Comparison of ENCODE assay signal across 8 cellular contexts in the genomic region with DNA sequence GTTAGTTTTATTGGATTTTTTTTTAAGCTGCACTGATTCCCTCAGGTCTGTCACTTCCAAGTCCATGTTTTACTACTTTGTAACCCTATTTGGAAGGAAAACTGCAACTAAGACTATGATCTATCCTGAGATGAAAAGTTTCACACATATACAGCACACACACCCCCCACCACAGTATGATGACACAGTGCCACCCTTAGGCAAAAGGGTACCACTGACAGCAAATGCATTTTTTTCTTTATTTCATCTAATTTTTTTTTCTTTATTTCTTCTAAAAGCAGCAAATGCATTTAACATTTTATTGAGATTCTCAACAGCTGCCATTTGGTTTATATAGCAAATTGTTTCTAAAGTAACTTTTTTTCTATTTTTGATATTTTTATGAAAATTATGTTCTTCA. TPM values are rescaled to one million over a fixed set of nuclear protein-coding genes. Genes with fewer than 3 reads are reported as not detected.
DNase-seq lines count a peak whose midpoint lies in the region; ATAC-seq, FAIRE-seq and TF ChIP-seq lines count a peak whose summit lies in the region.

No MANE protein-coding gene starts in this region.

- TF ChIP-seq CTCF in heart right ventricle (IDR thresholded peaks at IDR 0.05) (peak in 7 of 9 donors; percentile 5 to 57 (median 42)), HepG2 (CRISPR knock-in tag; IDR thresholded peaks at IDR 0.05) (peak; percentile 70)

- CTCF ChIA-PET in HepG2 (lab: Yijun Ruan, JAX; ENCODE audit: low intra/inter-chr PET ratio, low total read pairs): no interaction called here

- no peaks in the 10 kb centered on the region for H3K9me3 ChIP-seq in heart right ventricle
- H3K9me3 ChIP-seq in HepG2 (ENCODE audit: low read length): no peaks in the 10 kb centered on the region

- ATAC-seq in heart right ventricle (no peak), Right ventricle myocardium superior (ENCODE audit: poor library complexity) (no peak), HepG2 (peak; percentile 74), GM21717 (IDR thresholded peaks at IDR 0.05; ENCODE audit: unreplicated experiment) (no peak), HG02981 (IDR thresholded peaks at IDR 0.05; ENCODE audit: unreplicated experiment) (no peak)
- peak; percentile 68 for ATAC-seq in activated naive CD8-positive, alpha-beta T cell treated with anti-CD3 and anti-CD28 coated beads, Interleukin-2, amount 10 ng/mL, durations not matched to agents 7 days and 5 days (ENCODE audit: low read depth)

- H3K36me3 ChIP-seq in heart right ventricle: no peaks in the 10 kb centered on the region
- no peaks in the 10 kb centered on the region for H3K36me3 ChIP-seq in HepG2 (replicated peaks in 1 of 2; ENCODE audit: control insufficient read depth in 1 of 2, insufficient read depth in 2 of 2, low read length in 2 of 2)

- no peak overlapping the region for H3K4me3 ChIP-seq in heart right ventricle
- H3K4me3 ChIP-seq in HepG2 (replicated peaks in 1 of 3; ENCODE audit: insufficient read depth in 1 of 3, low read depth in 2 of 3, low read length in 3 of 3): no peak overlapping the region

- TF ChIP-seq POLR2A in HepG2 (IDR thresholded peaks at IDR 0.05; ENCODE audit: insufficient read depth in 1 of 2, low read depth in 2 of 2, low read length in 2 of 2): no peak

- H3K27me3 ChIP-seq in heart right ventricle: no peaks in the 10 kb centered on the region
- no peaks in the 10 kb centered on the region; a peak in 1 of 5 replicates for H3K27me3 ChIP-seq in HepG2 (ENCODE audit: control insufficient read depth in 1 of 2, insufficient read depth in 2 of 2, low read length in 2 of 2)

- no peak overlapping the region for H3K4me2 ChIP-seq in HepG2 (ENCODE audit: low read depth, low read length)

- no TSS peak for BruUV-seq in HepG2 (replicated peaks; lab: Mats Ljungman, UMichigan)

- intact Hi-C loops in heart right ventricle (cut with DNase I) (no loop called here), Right ventricle myocardium superior (cut with DNase I) (no loop called here), HepG2 (cut with micrococcal nuclease; ENCODE audit: unreplicated experiment) (loop anchor here (1.0 kb wide), 1 partner anchor 143 kb away; no protein-coding TSS in a partner anchor)

- no peaks in the 10 kb centered on the region for H3K36me3 Mint-ChIP-seq in activated naive CD8-positive, alpha-beta T cell treated with anti-CD3 and anti-CD28 coated beads, Interleukin-2, amount 10 ng/mL, durations not matched to agents 7 days and 5 days

- H3K4me3 Mint-ChIP-seq in activated naive CD8-positive, alpha-beta T cell treated with anti-CD3 and anti-CD28 coated beads, Interleukin-2, amount 10 ng/mL, durations not matched to agents 7 days and 5 days: no peak overlapping the region

- H3K4me1 ChIP-seq in heart right ventricle: peaks cover 0 to 5% (median 0%) of the 10 kb centered on the region in 9 donors
- peaks cover 9% of the 10 kb centered on the region for H3K4me1 ChIP-seq in HepG2 (ENCODE audit: insufficient read depth, low read length)

- POLR2A ChIA-PET in activated naive CD8-positive, alpha-beta T cell treated with anti-CD3 and anti-CD28 coated beads, Interleukin-2, amount 10 ng/mL, durations not matched to agents 7 days and 5 days (lab: Charles Lee): no interaction called here
- POLR2A ChIA-PET in HepG2 (lab: Yijun Ruan, JAX): no interaction called here

- in situ Hi-C loops in HepG2 (cut with HindIII; ENCODE audit: extremely low pct_ligation_motif_present, low pct_unique_long_range_greater_than_20kb): no loop called here

- no peak overlapping the region for H3K27ac Mint-ChIP-seq in activated naive CD8-positive, alpha-beta T cell treated with anti-CD3 and anti-CD28 coated beads, Interleukin-2, amount 10 ng/mL, durations not matched to agents 7 days and 5 days

- no peaks in the 10 kb centered on the region for H3K79me2 ChIP-seq in HepG2 (ENCODE audit: insufficient read depth, low read length)

- peaks cover 2% of the 10 kb centered on the region for H3K27me3 Mint-ChIP-seq in activated naive CD8-positive, alpha-beta T cell treated with anti-CD3 and anti-CD28 coated beads, Interleukin-2, amount 10 ng/mL, durations not matched to agents 7 days and 5 days

- H3K4me1 Mint-ChIP-seq in activated naive CD8-positive, alpha-beta T cell treated with anti-CD3 and anti-CD28 coated beads, Interleukin-2, amount 10 ng/mL, durations not matched to agents 7 days and 5 days: peaks cover 2% of the 10 kb centered on the region

- no peak for TF ChIP-seq RAD21 in HepG2 (CRISPR knock-in tag; IDR thresholded peaks at IDR 0.05)

- peak; percentile 63 for FAIRE-seq in HepG2 (lab: Jason Lieb, UNC)

- no peak overlapping the region for H2AFZ ChIP-seq in HepG2 (ENCODE audit: low read length)

- no peak overlapping the region for H3K27ac ChIP-seq in heart right ventricle
- no peak overlapping the region for H3K27ac ChIP-seq in HepG2 (ENCODE audit: extremely low read length, insufficient read depth, low read length)

- H3K9ac ChIP-seq in HepG2 (ENCODE audit: insufficient read depth, low read depth, low read length): no peak overlapping the region

- H3K9me3 Mint-ChIP-seq in activated naive CD8-positive, alpha-beta T cell treated with anti-CD3 and anti-CD28 coated beads, Interleukin-2, amount 10 ng/mL, durations not matched to agents 7 days and 5 days: no peaks in the 10 kb centered on the region

- DNase-seq in heart right ventricle: no peak
- no peak for DNase-seq in Right ventricle myocardium superior
- DNase-seq in NCI-H69 (lab: John Stamatoyannopoulos, UW): peak; percentile 28
- no peak for DNase-seq in activated naive CD8-positive, alpha-beta T cell treated with anti-CD3 and anti-CD28 coated beads, Interleukin-2, amount 10 ng/mL, durations not matched to agents 7 days and 5 days
- DNase-seq in HepG2 (ENCODE audit: low spot score): peak; percentile 43
- DNase-seq in medulla oblongata (ENCODE audit: extremely low spot score): no peak

- H4K20me1 ChIP-seq in HepG2 (ENCODE audit: insufficient read depth, low read length): no peaks in the 10 kb centered on the region

- TF ChIP-seq EP300 in HepG2 (IDR thresholded peaks at IDR 0.05; ENCODE audit: low read depth in 2 of 2, low read length in 2 of 2) (no peak), HepG2 (CRISPR knock-in tag; IDR thresholded peaks at IDR 0.05; ENCODE audit: borderline replicate concordance) (no peak)

RNA-seq across cellular contexts. Expression of a gene that starts 21.2 kb away (rescaled TPM):
- total RNA-seq in heart right ventricle (100 to 1,000 TPM; 109 to 139 (median 119) TPM), Right ventricle myocardium superior (122 TPM), HepG2 (2016; rRNA removed; fragmentation: Illumina TruSeq; extraction: Trizol) (63.7 and 77.7 TPM in 2 replicates)
- polyA plus RNA-seq in heart right ventricle (100 to 1,000 TPM in 1 of 2 donors, 10 to 100 TPM in 1; 56.5 to 119 TPM), HepG2 (2011; rRNA removed) (39.8 and 44.2 TPM in 2 replicates)
- total RNA-seq in activated naive CD8-positive, alpha-beta T cell treated with anti-CD3 and anti-CD28 coated beads, Interleukin-2, amount 10 ng/mL, durations not matched to agents 7 days and 5 days: 10 to 100 TPM; 34.3 to 35.8 TPM
- total RNA-seq in HepG2 (2016; cell fraction: cytosol; rRNA removed; fragmentation: Illumina TruSeq; extraction: Trizol; ENCODE audit: low read depth): 11.5 and 13.8 TPM in 2 replicates
- total RNA-seq in HepG2 (2016; cell fraction: insoluble cytoplasmic fraction; rRNA removed; fragmentation: Illumina TruSeq; extraction: Trizol): 60.1 and 83.0 TPM in 2 replicates
- total RNA-seq in HepG2 (2016; cell fraction: membrane; rRNA removed; fragmentation: Illumina TruSeq; extraction: Trizol): 39.4 and 40.9 TPM in 2 replicates
- total RNA-seq in HepG2 (2016; cell fraction: nucleus; rRNA removed; fragmentation: Illumina TruSeq; extraction: Trizol): 26.7 and 28.3 TPM in 2 replicates
- polyA plus RNA-seq in HepG2 (2011; cell fraction: cytosol; rRNA removed): 31.8 and 47.0 TPM in 2 replicates
- polyA plus RNA-seq in HepG2 (2011; cell fraction: nucleus; rRNA removed): 12.2 and 16.6 TPM in 2 replicates
- 42.4 and 48.2 TPM in 2 replicates for polyA plus RNA-seq in HepG2 (2012)
- 13.2 and 14.3 TPM in 2 replicates for polyA plus RNA-seq in HepG2 (2016; cell fraction: cytosol; fragmentation: Illumina TruSeq; extraction: Trizol; ENCODE audit: low read depth)
- polyA plus RNA-seq in HepG2 (2016; cell fraction: insoluble cytoplasmic fraction; fragmentation: Illumina TruSeq; extraction: Trizol; ENCODE audit: low read depth): 79.7 and 93.5 TPM in 2 replicates
- polyA plus RNA-seq in HepG2 (2016; cell fraction: membrane; fragmentation: Illumina TruSeq; extraction: Trizol; ENCODE audit: low read depth): 29.5 and 31.6 TPM in 2 replicates
- 39.0 and 42.2 TPM in 2 replicates for polyA plus RNA-seq in HepG2 (2016; cell fraction: nucleus; fragmentation: Illumina TruSeq; extraction: Trizol; ENCODE audit: insufficient read depth, low read depth)
- 32.4 and 58.8 TPM in 2 replicates for polyA minus RNA-seq in HepG2 (2011; rRNA and poly(A)+ RNA removed; ENCODE audit: low replicate concordance)
- polyA minus RNA-seq in HepG2 (2011; cell fraction: cytosol; rRNA and poly(A)+ RNA removed): 15.7 and 19.1 TPM in 2 replicates
- polyA minus RNA-seq in HepG2 (2011; cell fraction: nucleus; rRNA and poly(A)+ RNA removed): 11.7 and 13.3 TPM in 2 replicates

RNA-seq across cellular contexts. Expression of a gene that starts 37.3 kb away (rescaled TPM):
- total RNA-seq in heart right ventricle: under 1 TPM in 6 of 10 donors, not detected in 4; 0.19 to 0.78 (median 0.24) TPM
- polyA plus RNA-seq in heart right ventricle: under 1 TPM; 0.09 to 0.44 TPM
- not detected for total RNA-seq in Right ventricle myocardium superior
- 1 to 10 TPM in 1 of 2 experiments, under 1 TPM in 1; 0.47 to 1.5 TPM for total RNA-seq in activated naive CD8-positive, alpha-beta T cell treated with anti-CD3 and anti-CD28 coated beads, Interleukin-2, amount 10 ng/mL, durations not matched to agents 7 days and 5 days
- 0.29 TPM in 1 of 2 replicates, not detected in the other for total RNA-seq in HepG2 (2016; rRNA removed; fragmentation: Illumina TruSeq; extraction: Trizol)
- 0.09 TPM in 1 of 2 replicates, not detected in the other for total RNA-seq in HepG2 (2016; cell fraction: cytosol; rRNA removed; fragmentation: Illumina TruSeq; extraction: Trizol; ENCODE audit: low read depth)
- total RNA-seq in HepG2 (2016; cell fraction: insoluble cytoplasmic fraction; rRNA removed; fragmentation: Illumina TruSeq; extraction: Trizol): 0.11 TPM in 1 of 2 replicates, not detected in the other
- 0.21 TPM in 1 of 2 replicates, not detected in the other for total RNA-seq in HepG2 (2016; cell fraction: membrane; rRNA removed; fragmentation: Illumina TruSeq; extraction: Trizol)
- total RNA-seq in HepG2 (2016; cell fraction: nucleus; rRNA removed; fragmentation: Illumina TruSeq; extraction: Trizol): 0.25 TPM in 1 of 2 replicates, not detected in the other
- polyA plus RNA-seq in HepG2 (2011; rRNA removed): 0.07 and 0.08 TPM in 2 replicates
- 0.04 and 0.14 TPM in 2 replicates for polyA plus RNA-seq in HepG2 (2011; cell fraction: cytosol; rRNA removed)
- 0.21 and 0.51 TPM in 2 replicates for polyA plus RNA-seq in HepG2 (2011; cell fraction: nucleus; rRNA removed)
- not detected in 2 replicates for polyA plus RNA-seq in HepG2 (2012)
- polyA plus RNA-seq in HepG2 (2016; cell fraction: cytosol; fragmentation: Illumina TruSeq; extraction: Trizol; ENCODE audit: low read depth): not detected in 2 replicates
- polyA plus RNA-seq in HepG2 (2016; cell fraction: insoluble cytoplasmic fraction; fragmentation: Illumina TruSeq; extraction: Trizol; ENCODE audit: low read depth): not detected in 2 replicates
- polyA plus RNA-seq in HepG2 (2016; cell fraction: membrane; fragmentation: Illumina TruSeq; extraction: Trizol; ENCODE audit: low read depth): 0.09 TPM in 1 of 2 replicates, not detected in the other
- polyA plus RNA-seq in HepG2 (2016; cell fraction: nucleus; fragmentation: Illumina TruSeq; extraction: Trizol; ENCODE audit: insufficient read depth, low read depth): 0.28 TPM in 1 of 2 replicates, not detected in the other
- not detected in 2 replicates for polyA minus RNA-seq in HepG2 (2011; rRNA and poly(A)+ RNA removed; ENCODE audit: low replicate concordance)
- not detected in 2 replicates for polyA minus RNA-seq in HepG2 (2011; cell fraction: cytosol; rRNA and poly(A)+ RNA removed)
- 0.26 TPM in 1 of 2 replicates, not detected in the other for polyA minus RNA-seq in HepG2 (2011; cell fraction: nucleus; rRNA and poly(A)+ RNA removed)

RNA-seq across cellular contexts. Expression of a gene that starts 52.7 kb away (rescaled TPM):
- 10 to 100 TPM; 11.4 to 16.3 (median 13.0) TPM for total RNA-seq in heart right ventricle
- polyA plus RNA-seq in heart right ventricle: 1 to 10 TPM; 3.0 to 4.9 TPM
- 9.1 TPM for total RNA-seq in Right ventricle myocardium superior
- total RNA-seq in activated naive CD8-positive, alpha-beta T cell treated with anti-CD3 and anti-CD28 coated beads, Interleukin-2, amount 10 ng/mL, durations not matched to agents 7 days and 5 days: 10 to 100 TPM; 10.2 to 10.3 TPM
- total RNA-seq in HepG2 (2016; rRNA removed; fragmentation: Illumina TruSeq; extraction: Trizol): 4.3 and 5.0 TPM in 2 replicates
- 1.2 TPM in 2 replicates for total RNA-seq in HepG2 (2016; cell fraction: cytosol; rRNA removed; fragmentation: Illumina TruSeq; extraction: Trizol; ENCODE audit: low read depth)
- 5.0 and 6.6 TPM in 2 replicates for total RNA-seq in HepG2 (2016; cell fraction: insoluble cytoplasmic fraction; rRNA removed; fragmentation: Illumina TruSeq; extraction: Trizol)
- 2.4 and 2.8 TPM in 2 replicates for total RNA-seq in HepG2 (2016; cell fraction: membrane; rRNA removed; fragmentation: Illumina TruSeq; extraction: Trizol)
- 4.7 and 4.8 TPM in 2 replicates for total RNA-seq in HepG2 (2016; cell fraction: nucleus; rRNA removed; fragmentation: Illumina TruSeq; extraction: Trizol)
- 1.5 and 2.2 TPM in 2 replicates for polyA plus RNA-seq in HepG2 (2011; rRNA removed)
- polyA plus RNA-seq in HepG2 (2011; cell fraction: cytosol; rRNA removed): 0.83 and 1.3 TPM in 2 replicates
- 6.5 and 7.4 TPM in 2 replicates for polyA plus RNA-seq in HepG2 (2011; cell fraction: nucleus; rRNA removed)
- 0.84 and 1.2 TPM in 2 replicates for polyA plus RNA-seq in HepG2 (2012)
- polyA plus RNA-seq in HepG2 (2016; cell fraction: cytosol; fragmentation: Illumina TruSeq; extraction: Trizol; ENCODE audit: low read depth): 0.17 and 0.42 TPM in 2 replicates
- 2.4 and 3.1 TPM in 2 replicates for polyA plus RNA-seq in HepG2 (2016; cell fraction: insoluble cytoplasmic fraction; fragmentation: Illumina TruSeq; extraction: Trizol; ENCODE audit: low read depth)
- polyA plus RNA-seq in HepG2 (2016; cell fraction: membrane; fragmentation: Illumina TruSeq; extraction: Trizol; ENCODE audit: low read depth): 0.72 and 0.86 TPM in 2 replicates
- polyA plus RNA-seq in HepG2 (2016; cell fraction: nucleus; fragmentation: Illumina TruSeq; extraction: Trizol; ENCODE audit: insufficient read depth, low read depth): 2.7 and 3.3 TPM in 2 replicates
- polyA minus RNA-seq in HepG2 (2011; rRNA and poly(A)+ RNA removed; ENCODE audit: low replicate concordance): 18.9 and 23.4 TPM in 2 replicates
- 1.2 and 3.0 TPM in 2 replicates for polyA minus RNA-seq in HepG2 (2011; cell fraction: cytosol; rRNA and poly(A)+ RNA removed)
- 12.5 and 15.4 TPM in 2 replicates for polyA minus RNA-seq in HepG2 (2011; cell fraction: nucleus; rRNA and poly(A)+ RNA removed)

RNA-seq across cellular contexts. Expression of a gene that starts 52.9 kb away (rescaled TPM):
- 10 to 100 TPM; 70.5 to 95.6 (median 77.7) TPM for total RNA-seq in heart right ventricle
- polyA plus RNA-seq in heart right ventricle: 100 to 1,000 TPM in 1 of 2 donors, 10 to 100 TPM in 1; 80.2 to 144 TPM
- 71.6 TPM for total RNA-seq in Right ventricle myocardium superior
- 100 to 1,000 TPM; 129 to 130 TPM for total RNA-seq in activated naive CD8-positive, alpha-beta T cell treated with anti-CD3 and anti-CD28 coated beads, Interleukin-2, amount 10 ng/mL, durations not matched to agents 7 days and 5 days
- total RNA-seq in HepG2 (2016; rRNA removed; fragmentation: Illumina TruSeq; extraction: Trizol): 38.7 and 52.4 TPM in 2 replicates
- total RNA-seq in HepG2 (2016; cell fraction: cytosol; rRNA removed; fragmentation: Illumina TruSeq; extraction: Trizol; ENCODE audit: low read depth): 18.8 and 20.6 TPM in 2 replicates
- total RNA-seq in HepG2 (2016; cell fraction: insoluble cytoplasmic fraction; rRNA removed; fragmentation: Illumina TruSeq; extraction: Trizol): 43.1 and 52.3 TPM in 2 replicates
- total RNA-seq in HepG2 (2016; cell fraction: membrane; rRNA removed; fragmentation: Illumina TruSeq; extraction: Trizol): 30.4 and 35.8 TPM in 2 replicates
- 22.1 and 24.2 TPM in 2 replicates for total RNA-seq in HepG2 (2016; cell fraction: nucleus; rRNA removed; fragmentation: Illumina TruSeq; extraction: Trizol)
- 72.7 and 73.6 TPM in 2 replicates for polyA plus RNA-seq in HepG2 (2011; rRNA removed)
- 50.7 and 83.9 TPM in 2 replicates for polyA plus RNA-seq in HepG2 (2011; cell fraction: cytosol; rRNA removed)
- 47.6 and 49.0 TPM in 2 replicates for polyA plus RNA-seq in HepG2 (2011; cell fraction: nucleus; rRNA removed)
- polyA plus RNA-seq in HepG2 (2012): 22.9 and 33.8 TPM in 2 replicates
- 38.0 and 44.9 TPM in 2 replicates for polyA plus RNA-seq in HepG2 (2016; cell fraction: cytosol; fragmentation: Illumina TruSeq; extraction: Trizol; ENCODE audit: low read depth)
- 88.2 and 89.6 TPM in 2 replicates for polyA plus RNA-seq in HepG2 (2016; cell fraction: insoluble cytoplasmic fraction; fragmentation: Illumina TruSeq; extraction: Trizol; ENCODE audit: low read depth)
- polyA plus RNA-seq in HepG2 (2016; cell fraction: membrane; fragmentation: Illumina TruSeq; extraction: Trizol; ENCODE audit: low read depth): 44.3 and 53.1 TPM in 2 replicates
- 71.0 and 73.3 TPM in 2 replicates for polyA plus RNA-seq in HepG2 (2016; cell fraction: nucleus; fragmentation: Illumina TruSeq; extraction: Trizol; ENCODE audit: insufficient read depth, low read depth)
- 45.8 and 91.0 TPM in 2 replicates for polyA minus RNA-seq in HepG2 (2011; rRNA and poly(A)+ RNA removed; ENCODE audit: low replicate concordance)
- 10.3 and 12.9 TPM in 2 replicates for polyA minus RNA-seq in HepG2 (2011; cell fraction: cytosol; rRNA and poly(A)+ RNA removed)
- 5.7 TPM in 2 replicates for polyA minus RNA-seq in HepG2 (2011; cell fraction: nucleus; rRNA and poly(A)+ RNA removed)

Comparison
In these comparisons a context has a peak if more than half of its experiments do, and no peak if none do; other contexts are left out.
1. ATAC-seq: peak in activated naive CD8-positive, alpha-beta T cell treated with anti-CD3 and anti-CD28 coated beads, Interleukin-2, amount 10 ng/mL, durations not matched to agents 7 days and 5 days (single experiment) and HepG2 (single experiment); none in heart right ventricle (0 of 8), Right ventricle myocardium superior (single experiment), GM21717 (single experiment) and HG02981 (single experiment).
2. DNase-seq: peak in NCI-H69 (single experiment) and HepG2 (single experiment); none in heart right ventricle (0 of 2), Right ventricle myocardium superior (single experiment), activated naive CD8-positive, alpha-beta T cell treated with anti-CD3 and anti-CD28 coated beads, Interleukin-2, amount 10 ng/mL, durations not matched to agents 7 days and 5 days (single experiment) and medulla oblongata (single experiment).